Comparison of ENCODE assay signal across 8 cellular contexts in genomic region chr22:20701680-20702136, GRCh38.
DNase-seq lines count a peak whose midpoint lies in the region; ATAC-seq, FAIRE-seq and TF ChIP-seq lines count a peak whose summit lies in the region.
"Not testable (repeated sequence)": the region's sequence is repeated elsewhere in the genome, so short reads cannot be mapped to it uniquely, and the experiment has no call there.

No MANE protein-coding gene starts in this region.

- not testable (repeated sequence) for H3K36me3 Mint-ChIP-seq in activated B cell treated with CpG ODN at 0.5 μM for 24 hours (ENCODE audit: low read depth)

- CTCF ChIA-PET in activated B cell treated with CpG ODN at 0.5 μM for 24 hours (lab: Charles Lee), result interaction anchor here (1.2 kb wide), 1 partner anchor 284 kb away, joined by 3 read pairs; no protein-coding TSS in a partner anchor

- H3K4me3 ChIP-seq in breast epithelium (peak overlapping the region; percentile 44 to 76 (median 57)), iPS-11a (ENCODE audit: low read depth, low read length) (peak overlapping the region; percentile 37), pancreas (peak overlapping the region in 3 of 4 donors; percentile 40 to 52 (median 46))

- in situ Hi-C loops in KBM-7 (cut with MboI; ENCODE audit: low pct_unique_long_range_greater_than_20kb, low sequenced_read_pairs), result not testable (repeated sequence)

- H3K4me1 Mint-ChIP-seq in activated B cell treated with CpG ODN at 0.5 μM for 24 hours, result peaks cover 16% of the 10 kb centered on the region

- 9 to 10% methylated on average over 17 to 18 of the region's 21 CpGs for WGBS in pancreas, 2 donors

- intact Hi-C loops in activated B cell treated with CpG ODN at 0.5 μM for 24 hours (cut with micrococcal nuclease), result loop anchor here (2.0 to 5.0 kb wide), 4 partner anchors 157 to 844 kb away; partner anchors contain the start of genes PI4KA and SNAP29
- intact Hi-C loops in breast epithelium (cut with DNase I; ENCODE audit: low total_unique reads); pancreas (cut with DNase I): not testable (repeated sequence)

- not testable (repeated sequence) for H3K36me3 ChIP-seq in breast epithelium, pancreas

- H3K9me3 Mint-ChIP-seq in activated B cell treated with CpG ODN at 0.5 μM for 24 hours, result not testable (repeated sequence)

- peak overlapping the region; percentile 98 for H3K4me3 Mint-ChIP-seq in activated B cell treated with CpG ODN at 0.5 μM for 24 hours

- H3K27ac Mint-ChIP-seq in activated B cell treated with CpG ODN at 0.5 μM for 24 hours, result peak overlapping the region; percentile 68

- not testable (repeated sequence) for H3K27me3 ChIP-seq in breast epithelium, pancreas

- H3K4me1 ChIP-seq in breast epithelium, pancreas: not testable (repeated sequence)

- H3K27me3 Mint-ChIP-seq in activated B cell treated with CpG ODN at 0.5 μM for 24 hours, result not testable (repeated sequence)

- H3K27ac ChIP-seq in 22Rv1 (peak overlapping the region; percentile 89), breast epithelium (peak overlapping the region; percentile 36 to 91), pancreas (peak overlapping the region in 1 of 4 donors; percentile 79)

- not testable (repeated sequence) for TF ChIP-seq POLR2A in breast epithelium (IDR thresholded peaks at IDR 0.05)

- not testable (repeated sequence) for TF ChIP-seq CTCF in 22Rv1 (IDR thresholded peaks at IDR 0.05); activated B cell treated with CpG ODN at 0.5 μM for 24 hours (IDR thresholded peaks at IDR 0.05); breast epithelium (IDR thresholded peaks at IDR 0.05); pancreas (IDR thresholded peaks at IDR 0.05)

- POLR2A ChIA-PET in activated B cell treated with CpG ODN at 0.5 μM for 24 hours (lab: Charles Lee), result not testable (repeated sequence)

- ATAC-seq in GM18520 (IDR thresholded peaks at IDR 0.05; ENCODE audit: unreplicated experiment), result peak; percentile 1
- ATAC-seq in HG02798 (IDR thresholded peaks at IDR 0.05; ENCODE audit: poor library complexity, unreplicated experiment), result peak; percentile 1
- ATAC-seq in activated B cell treated with CpG ODN at 0.5 μM for 24 hours (ENCODE audit: low read depth), result not testable (repeated sequence)
- peak in 3 of 4 donors; percentile 0 to 7 (median 0) for ATAC-seq in pancreas

- peak; percentile 15 for DNase-seq in KBM-7
- not testable (repeated sequence) for DNase-seq in activated B cell treated with CpG ODN at 0.5 μM for 24 hours; breast epithelium (ENCODE audit: low spot score in 2 of 2); pancreas

- FAIRE-seq in pancreas (lab: Jason Lieb, UNC), result not testable (repeated sequence)

- not testable (repeated sequence) for H3K9me3 ChIP-seq in breast epithelium, pancreas
